In the genomic region with DNA sequence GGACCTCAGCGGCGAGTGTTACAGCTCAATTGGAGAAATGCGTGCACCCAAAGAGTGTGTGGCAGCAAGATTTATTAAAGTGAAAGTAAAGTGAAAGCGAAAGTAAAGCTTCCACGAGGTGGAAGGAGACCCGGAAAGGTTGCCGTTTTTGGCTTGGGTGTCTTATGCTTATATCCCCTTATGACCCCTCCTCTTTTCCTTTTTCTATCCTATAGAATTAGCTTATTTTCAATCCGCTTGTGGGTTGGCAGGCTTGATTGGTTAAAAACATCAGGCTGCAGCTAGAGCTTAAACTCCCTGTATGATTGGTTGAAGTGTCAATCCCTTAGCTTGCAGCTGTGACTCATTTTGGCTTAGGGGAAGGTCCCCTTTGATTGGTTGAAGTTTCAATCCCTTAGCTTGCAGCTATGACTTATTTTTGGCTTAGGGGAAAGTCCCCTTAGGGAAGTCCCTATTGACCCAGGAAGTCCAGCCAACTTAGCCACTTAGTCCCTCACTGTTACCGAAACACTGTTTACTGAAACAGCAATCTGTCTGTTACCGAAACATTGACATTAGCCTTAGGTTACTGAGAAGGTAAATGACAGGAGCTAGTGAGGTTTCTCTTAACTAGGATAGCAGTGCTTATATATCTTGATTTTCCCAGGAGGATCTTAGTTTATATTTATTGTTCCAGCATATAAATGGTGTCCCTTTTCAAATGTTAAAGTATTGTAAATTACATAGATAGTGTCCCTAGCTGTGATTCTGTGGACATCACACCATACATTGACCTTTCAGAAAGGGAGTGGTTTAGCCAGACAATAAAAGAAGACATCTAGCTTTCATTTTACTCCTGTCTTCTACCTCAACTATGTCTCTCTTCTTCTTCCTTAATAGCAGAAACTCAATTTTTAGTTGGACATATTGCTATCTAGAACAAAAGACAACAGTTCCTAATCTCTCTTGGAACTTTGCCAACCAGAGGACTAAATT, we compare ENCODE assay signal across 8 cellular contexts.
DNase-seq lines count a peak whose midpoint lies in the region; ATAC-seq and TF ChIP-seq lines count a peak whose summit lies in the region.

No MANE protein-coding gene starts in this region.

- no peaks in the 10 kb centered on the region for H3K79me2 ChIP-seq in hepatocyte

- no peaks in the 10 kb centered on the region for H3K9me3 ChIP-seq in hepatocyte (ENCODE audit: low read depth)

- no peaks in the 10 kb centered on the region for H3K36me3 ChIP-seq in hepatocyte (replicated peaks; ENCODE audit: insufficient read depth, low read depth)

- peak; percentile 88 for ATAC-seq in GM18867 (IDR thresholded peaks at IDR 0.05; ENCODE audit: unreplicated experiment)
- peak; percentile 89 for ATAC-seq in HG03066 (IDR thresholded peaks at IDR 0.05; ENCODE audit: low read depth, unreplicated experiment)

- no peak for TF ChIP-seq CTCF in hepatocyte (IDR thresholded peaks at IDR 0.05; ENCODE audit: poor library complexity)

- 99% methylated on average over 10 of the region's 10 CpGs for WGBS in hepatocyte (ENCODE audit: low lambda C conversion rate, missing lambda C conversion rate)

- H3K27me3 ChIP-seq in hepatocyte, result no peaks in the 10 kb centered on the region

- no peak overlapping the region for H3K27ac ChIP-seq in hepatocyte

- H3K4me2 ChIP-seq in hepatocyte, result no peak overlapping the region

- no peaks in the 10 kb centered on the region for H4K20me1 ChIP-seq in hepatocyte (ENCODE audit: insufficient read depth, poor library complexity, severe bottlenecking)

- peak; percentile 2 for DNase-seq in AG08395 (ENCODE audit: low spot score)
- DNase-seq in NOMO-1 (lab: John Stamatoyannopoulos, UW; ENCODE audit: unreplicated experiment in 2 of 2), result peak; percentile 48 to 84
- peak; percentile 66 for DNase-seq in activated effector memory CD4-positive, alpha-beta T cell treated with anti-CD3 and anti-CD28 coated beads, Interleukin-2, amount 50 U/mL, for 16 hours
- DNase-seq in hepatocyte (ENCODE audit: low spot score), result no peak
- DNase-seq in stimulated activated CD8-positive, alpha-beta memory T cell treated with anti-CD3 and anti-CD28 coated beads, Interleukin-12 subunit alpha, Interleukin-12 subunit beta, amount 100 ng/mL, for 1 hour (ENCODE audit: low read depth), result peak; percentile 17
- DNase-seq in UCSD-AML1 (lab: John Stamatoyannopoulos, UW; ENCODE audit: unreplicated experiment), result no peak

- H3K4me3 ChIP-seq in hepatocyte, result peak overlapping the region; percentile 16

- H2AFZ ChIP-seq in hepatocyte, result peak overlapping the region; percentile 52

- H3K4me1 ChIP-seq in hepatocyte (ENCODE audit: insufficient read depth), result no peaks in the 10 kb centered on the region

- H3K9me2 ChIP-seq in hepatocyte (replicated peaks; ENCODE audit: insufficient read depth), result no peaks in the 10 kb centered on the region

Comparison
In these comparisons a context has a peak if more than half of its experiments do, and no peak if none do; other contexts are left out.
1. DNase-seq: peak in AG08395 (single experiment), NOMO-1 (2 of 2), activated effector memory CD4-positive, alpha-beta T cell treated with anti-CD3 and anti-CD28 coated beads, Interleukin-2, amount 50 U/mL, for 16 hours (single experiment) and stimulated activated CD8-positive, alpha-beta memory T cell treated with anti-CD3 and anti-CD28 coated beads, Interleukin-12 subunit alpha, Interleukin-12 subunit beta, amount 100 ng/mL, for 1 hour (single experiment); none in hepatocyte (single experiment) and UCSD-AML1 (single experiment).